11 cellular contexts compared by ENCODE assay signal in genomic region chr19:37999309-38000213, GRCh38.
DNase-seq lines count a peak whose midpoint lies in the region; ATAC-seq and TF ChIP-seq lines count a peak whose summit lies in the region.
"Had no signal": no experiment of that assay in that cellular context is flagged by ENCODE, and none has a peak within 500 bp of the region (broad histone marks: within the 10 kb centered on the region; RNA-seq: fewer than 3 reads in every experiment).

No MANE protein-coding gene starts in this region.

- H3K4me2 ChIP-seq in PC-3 (ENCODE audit: low read length) = peak overlapping the region; percentile 36

- peak overlapping the region in 5 of 8 donors; percentile 12 to 82 (median 29) for H3K4me3 Mint-ChIP-seq in naive B cell
- H3K4me3 Mint-ChIP-seq in activated T-cell treated with anti-CD3 and anti-CD28 coated beads, Interleukin-2, amount 50 U/mL, for 72 hours = no peak overlapping the region
- H3K4me3 Mint-ChIP-seq: activated naive CD8-positive, alpha-beta T cell treated with anti-CD3 and anti-CD28 coated beads, Interleukin-2, amount 10 ng/mL, durations not matched to agents 7 days and 5 days had no signal

- TSS peak; percentile 49 for BruUV-seq in PC-3 (replicated peaks; lab: Mats Ljungman, UMichigan)

- no peaks in the 10 kb centered on the region for H3K9me2 ChIP-seq in PC-3 (replicated peaks; ENCODE audit: low read length)

- H3K4me1 ChIP-seq in PC-3 (ENCODE audit: insufficient read depth, low read length) (peaks cover 47% of the 10 kb centered on the region), spleen (peaks cover 11 to 56% (median 32%) of the 10 kb centered on the region in 6 donors)

- 64 to 81% (median 69%) methylated on average over 16 to 20 of the region's 20 CpGs for WGBS in spleen, 5 donors

- H3K27ac ChIP-seq in PC-3 (ENCODE audit: low read length) = peak overlapping the region; percentile 96
- peak overlapping the region in 3 of 8 donors; percentile 13 to 26 (median 15) for H3K27ac ChIP-seq in spleen

- peak; percentile 66 for ATAC-seq in PC-3
- peak; percentile 20 to 34 for ATAC-seq in naive B cell (ENCODE audit: low read depth in 2 of 2)
- ATAC-seq in GM18502 (IDR thresholded peaks at IDR 0.05; ENCODE audit: poor library complexity, unreplicated experiment) = no peak
- ATAC-seq in activated T-cell treated with anti-CD3 and anti-CD28 coated beads, Interleukin-2, amount 50 U/mL, for 72 hours (replicated peaks in 1 of 2) = no peak

- peak overlapping the region; percentile 83 for H3K9ac ChIP-seq in PC-3 (ENCODE audit: low read length)

- intact Hi-C loops in PC-3 (cut with micrococcal nuclease) (loop anchor here (1.0 to 5.0 kb wide), 4 partner anchors 41 to 93 kb away; partner anchors contain the start of genes SIPA1L3 and WDR87), spleen (cut with DNase I; ENCODE audit: low total_unique reads) (no loop called here)

- H3K27me3 ChIP-seq in PC-3 (ENCODE audit: low read length) (no peaks in the 10 kb centered on the region), spleen (replicated peaks in 1 of 7) (no peaks in the 10 kb centered on the region)

- peaks cover 5% of the 10 kb centered on the region for H3F3A ChIP-seq in PC-3 (ENCODE audit: low read length, unreplicated experiment)

- H3K79me2 ChIP-seq in PC-3 (ENCODE audit: low read length) = peaks cover 58% of the 10 kb centered on the region

- no peaks in the 10 kb centered on the region for H3K27me3 Mint-ChIP-seq in naive B cell
- no peaks in the 10 kb centered on the region for H3K27me3 Mint-ChIP-seq in activated T-cell treated with anti-CD3 and anti-CD28 coated beads, Interleukin-2, amount 50 U/mL, for 72 hours (ENCODE audit: low read depth)
- H3K27me3 Mint-ChIP-seq: activated naive CD8-positive, alpha-beta T cell treated with anti-CD3 and anti-CD28 coated beads, Interleukin-2, amount 10 ng/mL, durations not matched to agents 7 days and 5 days had no signal

- H4K20me1 ChIP-seq in PC-3 (ENCODE audit: low read length) = no peaks in the 10 kb centered on the region

- peak overlapping the region; percentile 56; the same call in 1 of the 2 replicates for H2AFZ ChIP-seq in PC-3 (ENCODE audit: low read length)

- H3K36me3 ChIP-seq in PC-3 (ENCODE audit: low read depth, low read length) = no peaks in the 10 kb centered on the region; the same call in 1 of the 2 replicates
- H3K36me3 ChIP-seq in spleen = peaks cover 0 to 9% (median 0%) of the 10 kb centered on the region in 6 donors

- CTCF ChIA-PET in PC-3 (lab: Charles Lee) = interaction anchor here (0.6 kb wide), 1 partner anchor 67 kb away, joined by 3 read pairs; no protein-coding TSS in a partner anchor

- peaks cover 22 to 66% (median 35%) of the 10 kb centered on the region in 3 donors for H3K4me1 Mint-ChIP-seq in naive B cell
- H3K4me1 Mint-ChIP-seq in activated T-cell treated with anti-CD3 and anti-CD28 coated beads, Interleukin-2, amount 50 U/mL, for 72 hours (ENCODE audit: low read depth) = peaks cover 5% of the 10 kb centered on the region
- H3K4me1 Mint-ChIP-seq: activated naive CD8-positive, alpha-beta T cell treated with anti-CD3 and anti-CD28 coated beads, Interleukin-2, amount 10 ng/mL, durations not matched to agents 7 days and 5 days had no signal

- TF ChIP-seq CTCF in AG09309 (IDR thresholded peaks at IDR 0.05; ENCODE audit: control insufficient read depth, insufficient read depth, low read depth, low read length, missing control alignments) (no peak), PC-3 (conservative IDR thresholded peaks at IDR 0.05; ENCODE audit: low read depth, low read length) (no peak), epithelial cell of proximal tubule (conservative IDR thresholded peaks at IDR 0.05; ENCODE audit: low read depth, low read length) (no peak), spleen (IDR thresholded peaks at IDR 0.05 in 8 of 11, conservative IDR thresholded peaks at IDR 0.05 in 3 of 11) (no peak)

- no peaks in the 10 kb centered on the region for H3K9me3 Mint-ChIP-seq in naive B cell
- no peaks in the 10 kb centered on the region for H3K9me3 Mint-ChIP-seq in activated T-cell treated with anti-CD3 and anti-CD28 coated beads, Interleukin-2, amount 50 U/mL, for 72 hours
- H3K9me3 Mint-ChIP-seq: activated naive CD8-positive, alpha-beta T cell treated with anti-CD3 and anti-CD28 coated beads, Interleukin-2, amount 10 ng/mL, durations not matched to agents 7 days and 5 days had no signal

- no peaks in the 10 kb centered on the region for H3K9me3 ChIP-seq in PC-3 (ENCODE audit: low read length)
- no peaks in the 10 kb centered on the region for H3K9me3 ChIP-seq in spleen

- H3K4me3 ChIP-seq in AG09309 (ENCODE audit: control insufficient read depth, low read depth, low read length) = no peak overlapping the region
- no peak overlapping the region for H3K4me3 ChIP-seq in PC-3 (ENCODE audit: low read length)
- H3K4me3 ChIP-seq in epithelial cell of proximal tubule (ENCODE audit: low read depth, low read length) = no peak overlapping the region
- H3K4me3 ChIP-seq in spleen = no peak overlapping the region

- DNase-seq in AG09309 (ENCODE audit: low read depth) = peak; percentile 95
- peak; percentile 96 for DNase-seq in PC-3
- peak; percentile 96 for DNase-seq in epithelial cell of proximal tubule (ENCODE audit: low read depth)
- DNase-seq in naive B cell = no peak
- no peak for DNase-seq in spleen
- no peak for DNase-seq in activated T-cell treated with anti-CD3 and anti-CD28 coated beads, Interleukin-2, amount 50 U/mL, for 72 hours
- no peak for DNase-seq in cerebellar cortex (ENCODE audit: low spot score)
- DNase-seq: activated naive CD8-positive, alpha-beta T cell treated with anti-CD3 and anti-CD28 coated beads, Interleukin-2, amount 10 ng/mL, durations not matched to agents 7 days and 5 days; Kasumi-1; T-helper 1 cell had no signal

- POLR2A ChIA-PET in PC-3 (lab: Charles Lee; ENCODE audit: unreplicated experiment) = interaction anchor here (0.7 kb wide), 2 partner anchors 82 to 194 kb away, joined by 3 to 5 read pairs; no protein-coding TSS in a partner anchor

- TF ChIP-seq POLR2A in spleen (IDR thresholded peaks at IDR 0.05) = no peak

- H3K27ac Mint-ChIP-seq in naive B cell = peak overlapping the region; percentile 56 to 93 (median 81)
- no peak overlapping the region for H3K27ac Mint-ChIP-seq in activated T-cell treated with anti-CD3 and anti-CD28 coated beads, Interleukin-2, amount 50 U/mL, for 72 hours
- H3K27ac Mint-ChIP-seq: activated naive CD8-positive, alpha-beta T cell treated with anti-CD3 and anti-CD28 coated beads, Interleukin-2, amount 10 ng/mL, durations not matched to agents 7 days and 5 days had no signal

- H3K36me3 Mint-ChIP-seq in naive B cell = peaks cover 8 to 9% of the 10 kb centered on the region in 2 donors
- H3K36me3 Mint-ChIP-seq in activated T-cell treated with anti-CD3 and anti-CD28 coated beads, Interleukin-2, amount 50 U/mL, for 72 hours (ENCODE audit: insufficient read depth in 2 of 2) = no peaks in the 10 kb centered on the region
- H3K36me3 Mint-ChIP-seq: activated naive CD8-positive, alpha-beta T cell treated with anti-CD3 and anti-CD28 coated beads, Interleukin-2, amount 10 ng/mL, durations not matched to agents 7 days and 5 days had no signal

Comparison
In these comparisons a context has a peak if more than half of its experiments do, and no peak if none do; other contexts are left out.
1. DNase-seq: peak in AG09309 (single experiment), PC-3 (single experiment) and epithelial cell of proximal tubule (single experiment); none in naive B cell (single experiment), spleen (single experiment), activated T-cell treated with anti-CD3 and anti-CD28 coated beads, Interleukin-2, amount 50 U/mL, for 72 hours (0 of 2) and cerebellar cortex (single experiment).
2. ATAC-seq: peak in PC-3 (single experiment) and naive B cell (2 of 2); none in GM18502 (single experiment) and activated T-cell treated with anti-CD3 and anti-CD28 coated beads, Interleukin-2, amount 50 U/mL, for 72 hours (0 of 2).
3. H3K4me3 Mint-ChIP-seq: peak in naive B cell (5 of 8); none in activated T-cell treated with anti-CD3 and anti-CD28 coated beads, Interleukin-2, amount 50 U/mL, for 72 hours (0 of 2).